Comparison of ENCODE assay signal across 8 cellular contexts in genomic region chr1:16896316-16897065, GRCh38. TPM values are rescaled to one million over a fixed set of nuclear protein-coding genes. Genes with fewer than 3 reads are reported as not detected.
DNase-seq lines count a peak whose midpoint lies in the region; ATAC-seq and TF ChIP-seq lines count a peak whose summit lies in the region.
"Not testable (repeated sequence)": the region's sequence is repeated elsewhere in the genome, so short reads cannot be mapped to it uniquely, and the experiment has no call there.

No MANE protein-coding gene starts in this region.

- in situ Hi-C loops in transverse colon (cut with MboI; ENCODE audit: low pct_ligation_motif_present in 1 of 4, low pct_unique_long_range_greater_than_20kb in 1 of 4, low sequenced_read_pairs in 3 of 4) = not testable (repeated sequence)

- not testable (repeated sequence) for H3K4me3 ChIP-seq in body of pancreas
- H3K4me3 ChIP-seq in iPS-11a (ENCODE audit: low read depth, low read length) (peak overlapping the region; percentile 9), transverse colon (peak overlapping the region in 2 of 4 donors; percentile 16 to 38)

- H3K4me1 ChIP-seq in body of pancreas = peaks cover 30% of the 10 kb centered on the region
- peaks cover 0 to 12% (median 6%) of the 10 kb centered on the region in 4 donors for H3K4me1 ChIP-seq in transverse colon

- intact Hi-C loops in body of pancreas (cut with DNase I); transverse colon (cut with DNase I; ENCODE audit: low total_unique reads): not testable (repeated sequence)

- not testable (repeated sequence) for TF ChIP-seq EP300 in transverse colon (IDR thresholded peaks at IDR 0.05; ENCODE audit: low read depth)

- peak; percentile 28 to 38 for ATAC-seq in activated CD4-positive, CD25-positive, alpha-beta regulatory T cell treated with anti-CD3 and anti-CD28 coated beads, Interleukin-2, amount 50 U/mL, for 24 hours
- not testable (repeated sequence) for ATAC-seq in body of pancreas

- TF ChIP-seq CTCF in body of pancreas (IDR thresholded peaks at IDR 0.05); transverse colon (IDR thresholded peaks at IDR 0.05): not testable (repeated sequence)

- not testable (repeated sequence) for H3K27me3 ChIP-seq in body of pancreas, transverse colon

- not testable (repeated sequence) for H3K9me3 ChIP-seq in body of pancreas, transverse colon

- TF ChIP-seq POLR2A in body of pancreas (IDR thresholded peaks at IDR 0.05); transverse colon (IDR thresholded peaks at IDR 0.05): not testable (repeated sequence)

- H3K36me3 ChIP-seq in body of pancreas (replicated peaks in 1 of 2; ENCODE audit: insufficient read depth in 1 of 2, low read depth in 2 of 2); transverse colon: not testable (repeated sequence)

- H3K27ac ChIP-seq in body of pancreas (peak overlapping the region; percentile 82 to 91 (median 90)), transverse colon (peak overlapping the region; percentile 86 to 93 (median 88))

- 14 to 20% methylated on average over 22 to 23 of the region's 24 CpGs for WGBS in body of pancreas, 2 donors
- 23 to 24% methylated on average over 15 to 24 of the region's 24 CpGs for WGBS in transverse colon (ENCODE audit: low coverage in 1 of 2), 2 donors

- DNase-seq in GDM1 (lab: John Stamatoyannopoulos, UW) = peak; percentile 58
- peak; percentile 97 for DNase-seq in HS-5 (ENCODE audit: low read depth)
- peak; percentile 46 for DNase-seq in NCI-H748 treated with DMSO at 0.1 percent for 48 hours (lab: John Stamatoyannopoulos, UW)
- peak in 3 of 4 donors; percentile 46 to 54 (median 52) for DNase-seq in body of pancreas
- peak; percentile 73 for DNase-seq in retina
- peak; percentile 65 for DNase-seq in transverse colon

RNA-seq across cellular contexts. Expression of gene RNU1-2, which starts 0.7 kb away (rescaled TPM):
- total RNA-seq in body of pancreas (over 10,000 TPM in 1 of 2 donors, under 1 TPM in 1; under 0.01 to 15,479 TPM), transverse colon (under 1 TPM in 3 of 4 donors, not detected in 1; under 0.01 TPM)

RNA-seq across cellular contexts. Expression of gene CROCC, which starts 25.2 kb away (rescaled TPM):
- total RNA-seq in body of pancreas (100 to 1,000 TPM in 1 of 2 donors, 10 to 100 TPM in 1; 49.8 to 151 TPM), transverse colon (100 to 1,000 TPM in 1 of 4 donors, 10 to 100 TPM in 3; 13.0 to 149 (median 23.7) TPM)

Comparison
In these comparisons a context has a peak if more than half of its experiments do, and no peak if none do; other contexts are left out.
1. DNase-seq: peak in every context shown above with its lines; median percentile 97 in HS-5; 73 in retina; 65 in transverse colon; 58 in GDM1; 52 in body of pancreas; 46 in NCI-H748 treated with DMSO at 0.1 percent for 48 hours.